17 cellular contexts compared by ENCODE assay signal in the genomic region with DNA sequence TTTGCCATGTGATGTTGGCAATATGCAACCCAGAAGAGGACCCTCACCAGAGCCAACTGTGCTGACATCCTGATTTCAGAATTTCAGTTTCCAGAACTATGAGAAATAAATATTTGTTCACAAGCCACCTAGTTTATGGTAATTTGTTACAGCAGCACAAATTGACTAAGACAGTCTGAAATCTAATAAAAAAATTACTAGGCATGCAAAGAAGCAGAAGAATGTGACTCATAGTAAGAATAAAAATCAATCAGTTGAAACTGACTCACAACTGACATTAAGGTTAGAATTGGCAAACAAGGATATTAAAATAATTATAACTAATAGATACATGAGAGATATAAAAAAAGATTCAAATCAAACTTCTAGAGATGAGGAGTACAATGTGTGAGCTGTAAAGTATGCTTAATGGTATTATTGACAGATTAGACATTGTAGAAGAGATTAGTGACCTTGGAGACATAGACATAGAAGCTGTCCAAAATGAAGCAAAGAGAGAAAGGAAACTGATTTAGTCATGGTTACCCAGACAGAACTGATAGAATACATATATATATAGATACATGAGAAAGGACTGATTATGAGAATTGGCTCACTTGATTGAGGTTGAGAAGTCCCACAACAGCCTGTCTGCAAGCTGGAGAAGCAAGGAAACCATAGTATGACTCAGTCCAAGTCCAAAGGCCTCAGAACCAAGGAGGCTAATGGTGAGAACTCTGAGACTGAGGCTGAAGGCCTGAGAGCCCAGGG. TPM values are rescaled to one million over a fixed set of nuclear protein-coding genes. Genes with fewer than 3 reads are reported as not detected.
DNase-seq lines count a peak whose midpoint lies in the region; ATAC-seq, FAIRE-seq and TF ChIP-seq lines count a peak whose summit lies in the region.
"Had no signal": no experiment of that assay in that cellular context is flagged by ENCODE, and none has a peak within 500 bp of the region (broad histone marks: within the 10 kb centered on the region; RNA-seq: fewer than 3 reads in every experiment).

No MANE protein-coding gene starts in this region.

- H3K4me3 ChIP-seq in CD4-positive, CD25-positive, alpha-beta regulatory T cell (ENCODE audit: low read depth, low read length): no peak overlapping the region
- no peak overlapping the region for H3K4me3 ChIP-seq in MM.1S (ENCODE audit: low read length)
- H3K4me3 ChIP-seq: K562, pancreas had no signal

- no peaks in the 10 kb centered on the region for H3K27me3 ChIP-seq in CD4-positive, CD25-positive, alpha-beta regulatory T cell (ENCODE audit: control insufficient read depth, insufficient read depth, low read length)
- no peaks in the 10 kb centered on the region for H3K27me3 ChIP-seq in MM.1S (replicated peaks; ENCODE audit: insufficient read depth, low read length)
- H3K27me3 ChIP-seq: pancreas had no signal

- no peak overlapping the region for H2AFZ ChIP-seq in MM.1S (ENCODE audit: low read length)

- H3K4me1 ChIP-seq in CD4-positive, CD25-positive, alpha-beta regulatory T cell (ENCODE audit: control insufficient read depth, insufficient read depth, low read length, poor library complexity, severe bottlenecking): peaks cover 47% of the 10 kb centered on the region
- no peaks in the 10 kb centered on the region for H3K4me1 ChIP-seq in MM.1S (ENCODE audit: low read length)
- H3K4me1 ChIP-seq: foreskin keratinocyte, pancreas had no signal

- FAIRE-seq in GM19239 (lab: Jason Lieb, UNC): no peak
- FAIRE-seq: K562, pancreas had no signal

- peak overlapping the region in 1 of 4 donors; percentile 27 for H3K4me3 Mint-ChIP-seq in CD4-positive, CD25-positive, alpha-beta regulatory T cell
- H3K4me3 Mint-ChIP-seq: B cell, immature natural killer cell, mesothelial cell of epicardium had no signal

- H3K27me3 Mint-ChIP-seq in CD4-positive, CD25-positive, alpha-beta regulatory T cell: no peaks in the 10 kb centered on the region
- H3K27me3 Mint-ChIP-seq: B cell had no signal

- H3K27ac ChIP-seq in CD4-positive, CD25-positive, alpha-beta regulatory T cell (ENCODE audit: insufficient read depth, low read length, poor library complexity, severe bottlenecking): peak overlapping the region; percentile 9
- no peak overlapping the region for H3K27ac ChIP-seq in MM.1S (ENCODE audit: low read length)
- H3K27ac ChIP-seq: foreskin keratinocyte, pancreas had no signal

- H3K9me2 ChIP-seq in MM.1S (replicated peaks; ENCODE audit: insufficient read depth, low read length): no peaks in the 10 kb centered on the region

- no peaks in the 10 kb centered on the region for H3K36me3 ChIP-seq in CD4-positive, CD25-positive, alpha-beta regulatory T cell (ENCODE audit: control insufficient read depth, insufficient read depth, low read length)
- H3K36me3 ChIP-seq in MM.1S (replicated peaks; ENCODE audit: insufficient read depth, low read length): no peaks in the 10 kb centered on the region
- H3K36me3 ChIP-seq: pancreas had no signal

- ATAC-seq in CD4-positive, CD25-positive, alpha-beta regulatory T cell (ENCODE audit: low read depth in 2 of 2): no peak
- ATAC-seq in GM18511 (IDR thresholded peaks at IDR 0.05; ENCODE audit: unreplicated experiment): peak; percentile 82
- ATAC-seq in GM21786 (IDR thresholded peaks at IDR 0.05; ENCODE audit: unreplicated experiment): peak; percentile 75
- ATAC-seq in HG03469 (IDR thresholded peaks at IDR 0.05; ENCODE audit: unreplicated experiment): peak; percentile 66
- ATAC-seq: foreskin keratinocyte, K562, pancreas had no signal

- H3K27ac Mint-ChIP-seq in CD4-positive, CD25-positive, alpha-beta regulatory T cell: peak overlapping the region; percentile 69 to 78 (median 77)
- H3K27ac Mint-ChIP-seq: B cell, immature natural killer cell, mesothelial cell of epicardium had no signal

- no peaks in the 10 kb centered on the region for H3K79me2 ChIP-seq in MM.1S (ENCODE audit: low read length)

- DNase-seq in CD4-positive, CD25-positive, alpha-beta regulatory T cell: no peak
- DNase-seq in GM19239 (ENCODE audit: insufficient read length, low spot score): no peak
- no peak for DNase-seq in cortex of kidney (lab: John Stamatoyannopoulos, UW)
- DNase-seq in cerebellar cortex (ENCODE audit: low spot score): no peak
- DNase-seq in MM.1S: no peak
- DNase-seq: activated CD4-positive, alpha-beta T cell treated with anti-CD3 and anti-CD28 coated beads for 48 hours; immature natural killer cell; NCI-H187 treated with DMSO at 0.1 percent for 48 hours; pancreas; SW 1271 had no signal

- H3K4me2 ChIP-seq in MM.1S (ENCODE audit: low read depth, low read length): no peak overlapping the region

- no peak overlapping the region for H3K9ac ChIP-seq in MM.1S (ENCODE audit: low read length)

- TF ChIP-seq CTCF in MM.1S (IDR thresholded peaks at IDR 0.05; ENCODE audit: low read length): no peak

- H3K4me1 Mint-ChIP-seq in CD4-positive, CD25-positive, alpha-beta regulatory T cell: peaks cover 45 to 68% (median 55%) of the 10 kb centered on the region in 4 donors

- H3F3A ChIP-seq in MM.1S (ENCODE audit: insufficient read depth, low read length): no peaks in the 10 kb centered on the region

- H4K20me1 ChIP-seq in MM.1S (ENCODE audit: insufficient read depth, low read length): no peaks in the 10 kb centered on the region

- peaks cover 15% of the 10 kb centered on the region for H3K36me3 Mint-ChIP-seq in CD4-positive, CD25-positive, alpha-beta regulatory T cell
- H3K36me3 Mint-ChIP-seq: mesothelial cell of epicardium had no signal

- peaks cover 0 to 16% (median 0%) of the 10 kb centered on the region in 7 donors for H3K9me3 Mint-ChIP-seq in CD4-positive, CD25-positive, alpha-beta regulatory T cell

- no peaks in the 10 kb centered on the region for H3K9me3 ChIP-seq in CD4-positive, CD25-positive, alpha-beta regulatory T cell (ENCODE audit: control insufficient read depth in 2 of 2, low read length in 2 of 2)
- H3K9me3 ChIP-seq in MM.1S (replicated peaks; ENCODE audit: insufficient read depth, low read length): no peaks in the 10 kb centered on the region
- H3K9me3 ChIP-seq: pancreas had no signal

RNA-seq across cellular contexts. Expression of gene TTC39C, which starts 27.8 kb away (rescaled TPM):
- 274 TPM for total RNA-seq in CD4-positive, CD25-positive, alpha-beta regulatory T cell
- 100 to 1,000 TPM; 109 to 206 (median 167) TPM for polyA plus RNA-seq in CD4-positive, CD25-positive, alpha-beta regulatory T cell

Comparison
In these comparisons a context has a peak if more than half of its experiments do, and no peak if none do; other contexts are left out.
1. ATAC-seq: peak in GM18511 (single experiment), GM21786 (single experiment) and HG03469 (single experiment); none in CD4-positive, CD25-positive, alpha-beta regulatory T cell (0 of 2).